Comparison of ENCODE assay signal across 33 cellular contexts in the genomic region with DNA sequence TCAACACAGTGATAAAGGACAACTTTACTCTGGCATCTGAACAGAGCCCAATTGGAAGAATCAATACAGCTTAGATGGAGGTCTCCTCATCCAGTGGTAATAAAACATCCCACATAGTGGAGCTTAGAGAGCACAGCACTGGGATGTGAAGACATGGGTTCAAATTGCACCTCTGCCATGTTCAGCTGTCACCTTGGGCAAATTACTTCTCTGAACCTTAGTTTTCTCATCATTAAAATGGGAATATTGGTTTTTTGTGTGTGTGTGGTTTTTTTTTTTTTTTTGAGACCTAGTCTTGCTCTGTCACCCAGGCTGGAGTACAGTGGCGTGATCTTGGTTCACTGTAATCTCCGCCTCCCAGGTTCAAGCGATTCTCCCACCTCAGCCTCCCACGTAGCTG. TPM values are rescaled to one million over a fixed set of nuclear protein-coding genes. Genes with fewer than 3 reads are reported as not detected.
"Had no signal": no experiment of that assay in that cellular context is flagged by ENCODE, and none has a peak within 500 bp of the region (broad histone marks: within the 10 kb centered on the region; RNA-seq: fewer than 3 reads in every experiment).

No MANE protein-coding gene starts in this region.

- H2AFZ ChIP-seq: neural progenitor cell, parathyroid adenoma had no signal

- H3K4me3 ChIP-seq: neural progenitor cell, ovary, psoas muscle, skin epidermis, smooth muscle cell, spleen, suprapubic skin, testis, tibial artery, transverse colon, upper lobe of right lung, uterus had no signal

- H3K79me2 ChIP-seq: parathyroid adenoma had no signal

- H3K4me2 ChIP-seq: neural progenitor cell, smooth muscle cell had no signal

- H3K27me3 ChIP-seq: ovary, spleen, testis, tibial artery, upper lobe of right lung, uterus had no signal

- DNase-seq: natural killer cell; occipital lobe; ovary; posterior cingulate gyrus; psoas muscle; right cardiac atrium; spleen; stimulated activated CD4-positive, alpha-beta T cell treated with anti-CD3 and anti-CD28 coated beads, Interleukin-12 subunit alpha, Interleukin-12 subunit beta, amount 100 ng/mL, for 4 hours; stimulated activated CD4-positive, alpha-beta T cell treated with anti-CD3 and anti-CD28 coated beads, Interleukin-1b, Interleukin-23, amount 100 ng/mL, for 48 hours; stimulated activated CD4-positive, alpha-beta T cell treated with anti-CD3 and anti-CD28 coated beads, Interleukin-4, amount 100 ng/mL, for 1 hour; stimulated activated CD4-positive, alpha-beta T cell treated with anti-CD3 and anti-CD28 coated beads, Interleukin-4, amount 100 ng/mL, for 4 hours; stimulated activated CD8-positive, alpha-beta memory T cell treated with anti-CD3 and anti-CD28 coated beads, Interleukin-4, amount 100 ng/mL, for 48 hours; stimulated activated naive CD4-positive, alpha-beta T cell; stimulated activated naive CD8-positive, alpha-beta T cell treated with anti-CD3 and anti-CD28 coated beads, Interleukin-15, amount 100 ng/mL, for 72 hours; stimulated activated naive CD8-positive, alpha-beta T cell treated with anti-CD3 and anti-CD28 coated beads, Interleukin-15, Interleukin-2, amounts not matched to agents 100 U/mL and 50 U/mL, for 24 hours; substantia nigra; testis; tibial artery; transverse colon; upper lobe of right lung; uterus had no signal

- H3K9me3 ChIP-seq: ovary, psoas muscle, spleen, suprapubic skin, testis, tibial artery, transverse colon, upper lobe of right lung, uterus had no signal

- H3K4me1 ChIP-seq: neural progenitor cell, parathyroid adenoma, psoas muscle, spleen, suprapubic skin, tibial artery, transverse colon, upper lobe of right lung, uterus had no signal

- H3K36me3 ChIP-seq: neural progenitor cell, ovary, transverse colon, upper lobe of right lung, uterus had no signal

- H3K27ac ChIP-seq: neural progenitor cell, ovary, parathyroid adenoma, psoas muscle, skin epidermis, spleen, suprapubic skin, testis, tibial artery, transverse colon, upper lobe of right lung, uterus had no signal

- H3K9ac ChIP-seq: neural progenitor cell, parathyroid adenoma had no signal

- ATAC-seq: natural killer cell; psoas muscle; right cardiac atrium; sciatic nerve; stimulated activated memory B cell treated with anti-CD40 and anti-IgM and Interleukin-4, amounts not matched to agents 10 μg/mL and 1 μg/mL and 100 μg/mL, for 72 hours; stimulated activated naive CD8-positive, alpha-beta T cell treated with anti-CD3 and anti-CD28 coated beads, Interleukin-15, amount 100 ng/mL, for 72 hours; stimulated activated naive CD8-positive, alpha-beta T cell treated with anti-CD3 and anti-CD28 coated beads, Interleukin-15, Interleukin-2, amounts not matched to agents 100 U/mL and 50 U/mL, for 24 hours; upper lobe of right lung had no signal

RNA-seq across cellular contexts. Expression of a gene that starts 31.0 kb away (rescaled TPM):
- total RNA-seq: natural killer cell, occipital lobe, osteoblast, ovary, progenitor cell of endocrine pancreas, psoas muscle, renal cortical epithelial cell, right cardiac atrium, sciatic nerve, smooth muscle cell, spleen, suprapubic skin, upper lobe of right lung, urinary bladder, uterus had no signal
- polyA plus RNA-seq: neural cell, ovary, psoas muscle, right cardiac atrium, smooth muscle cell, spleen, urinary bladder had no signal

RNA-seq across cellular contexts. Expression of a gene that starts 36.3 kb away (rescaled TPM):
- total RNA-seq: natural killer cell, occipital lobe, osteoblast, ovary, progenitor cell of endocrine pancreas, psoas muscle, renal cortical epithelial cell, right cardiac atrium, sciatic nerve, smooth muscle cell, spleen, transverse colon, upper lobe of right lung, urinary bladder, uterus had no signal
- polyA plus RNA-seq: neural cell, ovary, psoas muscle, right cardiac atrium, smooth muscle cell, spleen, urinary bladder had no signal

RNA-seq across cellular contexts. Expression of a gene that starts 49.0 kb away (rescaled TPM):
- total RNA-seq: natural killer cell, occipital lobe, osteoblast, progenitor cell of endocrine pancreas, renal cortical epithelial cell, right cardiac atrium, sciatic nerve, smooth muscle cell, spleen, testis, upper lobe of right lung had no signal
- polyA plus RNA-seq: neural cell, smooth muscle cell had no signal

RNA-seq across cellular contexts. Expression of a gene that starts 53.7 kb away (rescaled TPM):
- total RNA-seq: natural killer cell, occipital lobe, osteoblast, ovary, progenitor cell of endocrine pancreas, psoas muscle, renal cortical epithelial cell, spleen, urinary bladder, uterus had no signal
- polyA plus RNA-seq: neural cell, ovary, urinary bladder had no signal
